Comparison of ENCODE assay signal across 1 cellular context in the genomic region with DNA sequence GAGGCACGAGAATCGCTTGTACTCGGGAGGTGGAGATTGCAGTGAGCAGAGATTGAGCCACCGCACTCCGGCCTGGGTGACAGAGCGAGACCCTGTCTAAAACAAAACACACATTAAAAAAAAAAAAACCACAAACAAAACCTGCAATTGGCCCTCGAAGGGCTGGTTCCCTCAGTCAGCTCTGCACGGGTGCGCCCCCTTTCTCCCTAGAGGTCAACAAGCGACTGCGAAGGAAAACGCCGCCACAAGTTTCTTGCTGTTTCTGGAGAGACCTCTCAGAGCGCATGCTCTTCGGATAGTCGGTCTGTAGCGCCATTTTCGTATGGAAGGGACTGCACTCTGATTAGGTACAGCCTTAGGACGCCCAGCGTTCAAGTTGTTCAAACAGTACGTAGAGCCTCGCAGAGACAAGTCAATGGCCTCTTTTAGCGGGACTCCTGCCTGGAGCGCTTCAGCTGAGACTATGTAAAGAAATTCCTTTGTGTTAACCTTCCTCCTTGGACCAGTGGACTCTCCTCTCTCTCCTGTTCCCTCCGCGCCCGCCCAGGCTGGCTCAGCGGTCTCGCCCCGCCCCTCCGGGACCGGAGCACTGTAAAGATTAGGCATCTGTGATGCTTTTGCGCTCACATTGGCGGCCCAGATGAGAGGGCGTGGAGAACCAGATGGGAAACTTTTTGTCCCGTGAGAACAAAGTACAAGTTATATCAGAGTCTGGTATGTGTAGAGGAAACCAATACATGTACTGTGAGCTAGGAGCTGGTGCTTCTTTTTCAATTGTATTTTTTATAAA.
TF ChIP-seq lines count a peak whose summit lies in the region.

No MANE protein-coding gene starts in this region.

TF ChIP-seq in GM12878, 131 proteins besides CTCF, POLR2A, EP300 and RAD21 (continued from another document):
- TF ChIP-seq, protein P1, sequence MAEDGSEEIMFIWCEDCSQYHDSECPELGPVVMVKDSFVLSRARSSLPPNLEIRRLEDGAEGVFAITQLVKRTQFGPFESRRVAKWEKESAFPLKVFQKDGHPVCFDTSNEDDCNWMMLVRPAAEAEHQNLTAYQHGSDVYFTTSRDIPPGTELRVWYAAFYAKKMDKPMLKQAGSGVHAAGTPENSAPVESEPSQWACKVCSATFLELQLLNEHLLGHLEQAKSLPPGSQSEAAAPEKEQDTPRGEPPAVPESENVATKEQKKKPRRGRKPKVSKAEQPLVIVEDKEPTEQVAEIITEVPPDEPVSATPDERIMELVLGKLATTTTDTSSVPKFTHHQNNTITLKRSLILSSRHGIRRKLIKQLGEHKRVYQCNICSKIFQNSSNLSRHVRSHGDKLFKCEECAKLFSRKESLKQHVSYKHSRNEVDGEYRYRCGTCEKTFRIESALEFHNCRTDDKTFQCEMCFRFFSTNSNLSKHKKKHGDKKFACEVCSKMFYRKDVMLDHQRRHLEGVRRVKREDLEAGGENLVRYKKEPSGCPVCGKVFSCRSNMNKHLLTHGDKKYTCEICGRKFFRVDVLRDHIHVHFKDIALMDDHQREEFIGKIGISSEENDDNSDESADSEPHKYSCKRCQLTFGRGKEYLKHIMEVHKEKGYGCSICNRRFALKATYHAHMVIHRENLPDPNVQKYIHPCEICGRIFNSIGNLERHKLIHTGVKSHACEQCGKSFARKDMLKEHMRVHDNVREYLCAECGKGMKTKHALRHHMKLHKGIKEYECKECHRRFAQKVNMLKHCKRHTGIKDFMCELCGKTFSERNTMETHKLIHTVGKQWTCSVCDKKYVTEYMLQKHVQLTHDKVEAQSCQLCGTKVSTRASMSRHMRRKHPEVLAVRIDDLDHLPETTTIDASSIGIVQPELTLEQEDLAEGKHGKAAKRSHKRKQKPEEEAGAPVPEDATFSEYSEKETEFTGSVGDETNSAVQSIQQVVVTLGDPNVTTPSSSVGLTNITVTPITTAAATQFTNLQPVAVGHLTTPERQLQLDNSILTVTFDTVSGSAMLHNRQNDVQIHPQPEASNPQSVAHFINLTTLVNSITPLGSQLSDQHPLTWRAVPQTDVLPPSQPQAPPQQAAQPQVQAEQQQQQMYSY (CRISPR knock-in tag; IDR thresholded peaks at IDR 0.05): no peak
TF ChIP-seq in GM12878: peak in this region for 29.
